1 cellular context compared by ENCODE assay signal in genomic region chr1:182391362-182392044, GRCh38.
A peak's percentile ranks its signal among the peaks of the same experiment; 100 is the strongest.
TF ChIP-seq lines count a peak whose summit lies in the region.

GLUL (minus strand) TSS chr1:182391790; CDS start chr1:182388737, 3,053 bp downstream.

TF ChIP-seq in K562, 482 proteins besides CTCF, POLR2A, EP300 and RAD21 (continued from another document and continues in another):
- TF ChIP-seq PHF8 (IDR thresholded peaks at IDR 0.05; ENCODE audit: borderline replicate concordance, low read length) (peak; percentile 86), RBBP5 (IDR thresholded peaks at IDR 0.05; ENCODE audit: borderline replicate concordance, insufficient read depth, low read length, poor library complexity, severe bottlenecking) (peak; percentile 73), ZNF644 (tag; IDR thresholded peaks at IDR 0.05; ENCODE audit: low read depth) (no peak), NFRKB (IDR thresholded peaks at IDR 0.05; ENCODE audit: low read depth) (no peak; the same call in 1 of the 2 replicates), E2F1 (CRISPR knock-in tag; IDR thresholded peaks at IDR 0.05) (peak; percentile 93), DIDO1 (tag; IDR thresholded peaks at IDR 0.05; ENCODE audit: low read depth) (no peak), XRCC4 (IDR thresholded peaks at IDR 0.05; ENCODE audit: extremely low read depth, insufficient read depth, insufficient read length) (no peak), BRF1 (IDR thresholded peaks at IDR 0.05; ENCODE audit: borderline replicate concordance, extremely low read depth, insufficient read length) (no peak), SMARCE1 (IDR thresholded peaks at IDR 0.05) (no peak), ZBED1 (IDR thresholded peaks at IDR 0.05) (0 out of 2 replicates have a peak, but pooled peaks have one; percentile 52), SNRNP70 (optimal IDR thresholded peaks at IDR 0.05; ENCODE audit: low read depth, low read length) (no peak), SP2 (IDR thresholded peaks at IDR 0.05; ENCODE audit: extremely low read depth, low read depth, low read length, poor library complexity, severe bottlenecking) (peak; percentile 40), ZNF217 (CRISPR knock-in tag; IDR thresholded peaks at IDR 0.05) (no peak), RFX7 (CRISPR knock-in tag; IDR thresholded peaks at IDR 0.05) (0 out of 2 replicates have a peak, but pooled peaks have one; percentile 45), E2F3 (CRISPR knock-in tag; IDR thresholded peaks at IDR 0.05) (0 out of 2 replicates have a peak, but pooled peaks have one; percentile 34), ZNF133 (CRISPR knock-in tag; IDR thresholded peaks at IDR 0.05) (no peak), POLR3G (IDR thresholded peaks at IDR 0.05; ENCODE audit: extremely low read depth, insufficient read length, insufficient replicate concordance) (no peak), FOXA1 (IDR thresholded peaks at IDR 0.05; ENCODE audit: borderline replicate concordance) (no peak), MTA2 (IDR thresholded peaks at IDR 0.05; ENCODE audit: low read depth) (no peak), ZNF668 (CRISPR knock-in tag; IDR thresholded peaks at IDR 0.05) (no peak), TRIM24 (IDR thresholded peaks at IDR 0.05) (peak in 1 of 2 experiments; percentile 74; a peak in 2 of 4 replicates), DNMT1 (IDR thresholded peaks at IDR 0.05) (no peak), SMAD3 (CRISPR knock-in tag; conservative IDR thresholded peaks at IDR 0.05) (peak; percentile 67; the same call in 1 of the 2 replicates), EHMT2 (IDR thresholded peaks at IDR 0.05) (no peak), PHB (CRISPR knock-in tag; IDR thresholded peaks at IDR 0.05) (peak; percentile 96), RERE (CRISPR knock-in tag; IDR thresholded peaks at IDR 0.05; ENCODE audit: borderline replicate concordance) (peak; percentile 79; the same call in 1 of the 2 replicates), THRAP3 (IDR thresholded peaks at IDR 0.05; ENCODE audit: borderline replicate concordance) (no peak; the same call in 1 of the 2 replicates), LEF1 (IDR thresholded peaks at IDR 0.05) (no peak), MTF1 (CRISPR knock-in tag; IDR thresholded peaks at IDR 0.05; ENCODE audit: borderline replicate concordance) (no peak), RCOR1 (IDR thresholded peaks at IDR 0.05; ENCODE audit: borderline replicate concordance in 1 of 2, low read depth in 2 of 2, low read length in 2 of 2) (peak in 1 of 2 experiments; percentile 3; a peak in 1 of 4 replicates), POLR2B (IDR thresholded peaks at IDR 0.05; ENCODE audit: low read depth, partially characterized antibody) (peak; percentile 99), TSC22D4 (tag; IDR thresholded peaks at IDR 0.05) (no peak), SIN3A (IDR thresholded peaks at IDR 0.05; ENCODE audit: borderline replicate concordance in 2 of 2, control insufficient read depth in 1 of 2, low read depth in 2 of 2, low read length in 2 of 2) (peak; percentile 41 to 89; a peak in 2 of 4 replicates), JUN (IDR thresholded peaks at IDR 0.05; ENCODE audit: borderline replicate concordance, low read depth, low read length) (no peak), JUN (CRISPR knock-in tag; IDR thresholded peaks at IDR 0.05; ENCODE audit: borderline replicate concordance) (0 out of 2 replicates have a peak, but pooled peaks have one; percentile 57), ZNF778 (CRISPR knock-in tag; IDR thresholded peaks at IDR 0.05) (no peak), HIVEP1 (CRISPR knock-in tag; IDR thresholded peaks at IDR 0.05) (0 out of 2 replicates have a peak, but pooled peaks have one; percentile 38), ETV5 (CRISPR knock-in tag; IDR thresholded peaks at IDR 0.05; ENCODE audit: low read depth) (peak; percentile 81), NR4A1 (CRISPR knock-in tag; IDR thresholded peaks at IDR 0.05) (0 out of 2 replicates have a peak, but pooled peaks have one; percentile 68), NR4A1 (tag; IDR thresholded peaks at IDR 0.05) (peak; percentile 40; the same call in 1 of the 2 replicates), ATF2 (CRISPR knock-in tag; IDR thresholded peaks at IDR 0.05) (no peak), BACH1 (tag; IDR thresholded peaks at IDR 0.05) (no peak; the same call in 1 of the 2 replicates), ZNF316 (IDR thresholded peaks at IDR 0.05) (peak; percentile 7; the same call in 1 of the 2 replicates), RNF219 (CRISPR knock-in tag; IDR thresholded peaks at IDR 0.05) (0 out of 2 replicates have a peak, but pooled peaks have one; percentile 24), RFX1 (IDR thresholded peaks at IDR 0.05) (no peak), TCF7L2 (IDR thresholded peaks at IDR 0.05; ENCODE audit: low read depth, low read length) (no peak), PKNOX1 (IDR thresholded peaks at IDR 0.05) (no peak; the same call in 1 of the 2 replicates)
- TF ChIP-seq, protein P1, sequence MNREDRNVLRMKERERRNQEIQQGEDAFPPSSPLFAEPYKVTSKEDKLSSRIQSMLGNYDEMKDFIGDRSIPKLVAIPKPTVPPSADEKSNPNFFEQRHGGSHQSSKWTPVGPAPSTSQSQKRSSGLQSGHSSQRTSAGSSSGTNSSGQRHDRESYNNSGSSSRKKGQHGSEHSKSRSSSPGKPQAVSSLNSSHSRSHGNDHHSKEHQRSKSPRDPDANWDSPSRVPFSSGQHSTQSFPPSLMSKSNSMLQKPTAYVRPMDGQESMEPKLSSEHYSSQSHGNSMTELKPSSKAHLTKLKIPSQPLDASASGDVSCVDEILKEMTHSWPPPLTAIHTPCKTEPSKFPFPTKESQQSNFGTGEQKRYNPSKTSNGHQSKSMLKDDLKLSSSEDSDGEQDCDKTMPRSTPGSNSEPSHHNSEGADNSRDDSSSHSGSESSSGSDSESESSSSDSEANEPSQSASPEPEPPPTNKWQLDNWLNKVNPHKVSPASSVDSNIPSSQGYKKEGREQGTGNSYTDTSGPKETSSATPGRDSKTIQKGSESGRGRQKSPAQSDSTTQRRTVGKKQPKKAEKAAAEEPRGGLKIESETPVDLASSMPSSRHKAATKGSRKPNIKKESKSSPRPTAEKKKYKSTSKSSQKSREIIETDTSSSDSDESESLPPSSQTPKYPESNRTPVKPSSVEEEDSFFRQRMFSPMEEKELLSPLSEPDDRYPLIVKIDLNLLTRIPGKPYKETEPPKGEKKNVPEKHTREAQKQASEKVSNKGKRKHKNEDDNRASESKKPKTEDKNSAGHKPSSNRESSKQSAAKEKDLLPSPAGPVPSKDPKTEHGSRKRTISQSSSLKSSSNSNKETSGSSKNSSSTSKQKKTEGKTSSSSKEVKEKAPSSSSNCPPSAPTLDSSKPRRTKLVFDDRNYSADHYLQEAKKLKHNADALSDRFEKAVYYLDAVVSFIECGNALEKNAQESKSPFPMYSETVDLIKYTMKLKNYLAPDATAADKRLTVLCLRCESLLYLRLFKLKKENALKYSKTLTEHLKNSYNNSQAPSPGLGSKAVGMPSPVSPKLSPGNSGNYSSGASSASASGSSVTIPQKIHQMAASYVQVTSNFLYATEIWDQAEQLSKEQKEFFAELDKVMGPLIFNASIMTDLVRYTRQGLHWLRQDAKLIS (CRISPR knock-in tag; IDR thresholded peaks at IDR 0.05): peak; percentile 98
- TF ChIP-seq, protein P2, sequence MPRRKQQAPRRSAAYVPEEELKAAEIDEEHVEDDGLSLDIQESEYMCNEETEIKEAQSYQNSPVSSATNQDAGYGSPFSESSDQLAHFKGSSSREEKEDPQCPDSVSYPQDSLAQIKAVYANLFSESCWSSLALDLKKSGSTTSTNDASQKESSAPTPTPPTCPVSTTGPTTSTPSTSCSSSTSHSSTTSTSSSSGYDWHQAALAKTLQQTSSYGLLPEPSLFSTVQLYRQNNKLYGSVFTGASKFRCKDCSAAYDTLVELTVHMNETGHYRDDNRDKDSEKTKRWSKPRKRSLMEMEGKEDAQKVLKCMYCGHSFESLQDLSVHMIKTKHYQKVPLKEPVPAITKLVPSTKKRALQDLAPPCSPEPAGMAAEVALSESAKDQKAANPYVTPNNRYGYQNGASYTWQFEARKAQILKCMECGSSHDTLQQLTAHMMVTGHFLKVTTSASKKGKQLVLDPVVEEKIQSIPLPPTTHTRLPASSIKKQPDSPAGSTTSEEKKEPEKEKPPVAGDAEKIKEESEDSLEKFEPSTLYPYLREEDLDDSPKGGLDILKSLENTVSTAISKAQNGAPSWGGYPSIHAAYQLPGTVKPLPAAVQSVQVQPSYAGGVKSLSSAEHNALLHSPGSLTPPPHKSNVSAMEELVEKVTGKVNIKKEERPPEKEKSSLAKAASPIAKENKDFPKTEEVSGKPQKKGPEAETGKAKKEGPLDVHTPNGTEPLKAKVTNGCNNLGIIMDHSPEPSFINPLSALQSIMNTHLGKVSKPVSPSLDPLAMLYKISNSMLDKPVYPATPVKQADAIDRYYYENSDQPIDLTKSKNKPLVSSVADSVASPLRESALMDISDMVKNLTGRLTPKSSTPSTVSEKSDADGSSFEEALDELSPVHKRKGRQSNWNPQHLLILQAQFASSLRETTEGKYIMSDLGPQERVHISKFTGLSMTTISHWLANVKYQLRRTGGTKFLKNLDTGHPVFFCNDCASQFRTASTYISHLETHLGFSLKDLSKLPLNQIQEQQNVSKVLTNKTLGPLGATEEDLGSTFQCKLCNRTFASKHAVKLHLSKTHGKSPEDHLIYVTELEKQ (CRISPR knock-in tag; IDR thresholded peaks at IDR 0.05): no peak
